Comparison of ENCODE assay signal across 14 cellular contexts in the genomic region with DNA sequence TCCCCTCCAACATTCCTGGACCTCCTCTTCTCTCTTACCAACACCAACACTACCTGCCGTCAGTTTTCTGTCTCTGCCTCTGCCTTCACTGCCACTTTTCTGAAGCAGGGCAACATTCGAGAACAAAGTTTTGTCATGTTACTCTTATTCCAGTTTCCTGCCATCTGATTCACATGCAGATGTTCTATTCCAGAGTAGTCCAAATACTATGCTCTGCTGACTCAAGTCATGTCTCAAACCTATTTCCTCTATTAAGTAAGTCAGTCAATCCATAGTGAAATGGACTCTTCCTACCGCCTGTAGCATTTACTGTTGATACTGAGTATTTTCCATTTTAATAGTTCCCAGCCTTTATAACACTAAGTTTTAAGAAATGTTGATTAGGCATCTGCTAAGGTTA. TPM values are rescaled to one million over a fixed set of nuclear protein-coding genes. Genes with fewer than 3 reads are reported as not detected.
"Had no signal": no experiment of that assay in that cellular context is flagged by ENCODE, and none has a peak within 500 bp of the region (broad histone marks: within the 10 kb centered on the region; RNA-seq: fewer than 3 reads in every experiment).

No MANE protein-coding gene starts in this region.

- H3K9me3 Mint-ChIP-seq: neural crest cell had no signal

- H3K4me3 Mint-ChIP-seq: immature natural killer cell; naive thymus-derived CD8-positive, alpha-beta T cell; neural crest cell had no signal

- H3K27me3 ChIP-seq: esophagus squamous epithelium, foreskin keratinocyte, uterus had no signal

- ATAC-seq: foreskin keratinocyte; mucosa of descending colon; naive thymus-derived CD8-positive, alpha-beta T cell; right cardiac atrium had no signal

- H3K4me1 Mint-ChIP-seq: immature natural killer cell; naive thymus-derived CD8-positive, alpha-beta T cell; neural crest cell had no signal

- H3K36me3 ChIP-seq: esophagus squamous epithelium, uterus had no signal

- DNase-seq: effector memory CD4-positive, alpha-beta T cell; esophagus squamous epithelium; immature natural killer cell; kidney; mucosa of descending colon; naive thymus-derived CD8-positive, alpha-beta T cell; posterior cingulate gyrus; right cardiac atrium; small intestine; stimulated activated CD4-positive, alpha-beta T cell treated with anti-CD3 and anti-CD28 coated beads, Interleukin-2, amount 100 ng/mL, for 48 hours; stimulated activated naive CD4-positive, alpha-beta T cell treated with Interleukin-2 at 50 U/mL for 16 hours; uterus had no signal

- H3K4me3 ChIP-seq: esophagus squamous epithelium, mucosa of descending colon, uterus had no signal

- H3K9me3 ChIP-seq: esophagus squamous epithelium, mucosa of descending colon, uterus had no signal

- H3K36me3 Mint-ChIP-seq: immature natural killer cell had no signal

- H3K27ac ChIP-seq: esophagus squamous epithelium, foreskin keratinocyte, uterus had no signal

- H3K4me1 ChIP-seq: foreskin keratinocyte, uterus had no signal

- H3K27ac Mint-ChIP-seq: naive thymus-derived CD8-positive, alpha-beta T cell had no signal

RNA-seq across cellular contexts. Expression of a gene that starts 43.4 kb away (rescaled TPM):
- polyA plus RNA-seq: immature natural killer cell; naive thymus-derived CD8-positive, alpha-beta T cell had no signal
